ENCODE assay signal across 8 cellular contexts in the genomic region with DNA sequence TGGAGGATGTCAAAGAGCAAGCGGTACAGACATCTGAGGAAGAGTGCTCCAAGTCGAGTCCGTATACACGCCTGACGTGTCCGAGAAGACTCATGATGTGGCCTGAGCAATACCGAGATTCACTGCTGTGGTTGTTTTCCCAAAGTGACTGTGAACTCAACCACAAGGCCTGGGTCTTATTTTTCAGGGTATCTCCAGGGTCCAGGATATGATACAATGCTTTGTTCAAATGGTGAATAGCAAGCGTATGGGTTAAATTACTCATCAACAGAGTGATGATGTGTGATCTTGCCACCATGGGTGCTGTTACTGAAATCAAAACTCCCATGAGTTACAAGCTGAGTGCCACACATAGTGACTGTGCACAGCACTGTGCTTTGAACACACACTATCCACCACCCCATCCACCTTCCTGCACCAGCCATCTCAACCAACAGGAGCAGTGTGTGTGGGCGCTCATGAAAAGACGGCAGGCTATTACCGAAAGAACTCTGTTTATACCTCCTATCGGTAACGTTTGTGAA.
DNase-seq lines count a peak whose midpoint lies in the region; ATAC-seq, FAIRE-seq and TF ChIP-seq lines count a peak whose summit lies in the region.

No MANE protein-coding gene starts in this region.

- no peak overlapping the region for H2AFZ ChIP-seq in osteoblast (ENCODE audit: low read length)

- DNase-seq in activated CD4-positive, alpha-beta memory T cell treated with anti-CD3 and anti-CD28 coated beads for 36 hours, result peak; percentile 90
- DNase-seq in osteoblast (ENCODE audit: insufficient read length, low spot score, missing footprints) (no peak), inferior parietal cortex (ENCODE audit: extremely low spot score) (no peak), GOT3 (lab: John Stamatoyannopoulos, UW) (no peak), pancreas (no peak), hippocampal formation (lab: John Stamatoyannopoulos, UW) (no peak)

- TF ChIP-seq CTCF in osteoblast (IDR thresholded peaks at IDR 0.05; ENCODE audit: extremely low read depth, low read depth, low read length), result no peak
- no peak for TF ChIP-seq CTCF in pancreas (IDR thresholded peaks at IDR 0.05)

- intact Hi-C loops in activated CD4-positive, alpha-beta memory T cell treated with anti-CD3 and anti-CD28 coated beads for 36 hours (cut with micrococcal nuclease), result loop anchor here (1.0 to 5.0 kb wide), 20 partner anchors 17 to 1635 kb away; a partner anchor contains a TSS
- intact Hi-C loops in pancreas (cut with DNase I), result no loop called here

- H3K4me3 ChIP-seq in osteoblast (ENCODE audit: insufficient read depth, low read length), result no peak overlapping the region
- H3K4me3 ChIP-seq in pancreas, result no peak overlapping the region

- peak overlapping the region; percentile 67 for H3K4me2 ChIP-seq in osteoblast (ENCODE audit: insufficient read depth, low read length)

- H3K9me3 ChIP-seq in osteoblast (ENCODE audit: low read depth, low read length) (no peaks in the 10 kb centered on the region), pancreas (no peaks in the 10 kb centered on the region)

- POLR2A ChIA-PET in activated CD4-positive, alpha-beta memory T cell treated with anti-CD3 and anti-CD28 coated beads for 36 hours (lab: Charles Lee), result interaction anchor here (0.8 to 3.0 kb wide), 16 partner anchors 15 to 549 kb away, joined by 3 to 16 read pairs (median 6); partner anchors contain the start of gene BCAT1

- ATAC-seq in GM18861 (IDR thresholded peaks at IDR 0.05; ENCODE audit: unreplicated experiment) (peak; percentile 87), HG02870 (IDR thresholded peaks at IDR 0.05; ENCODE audit: unreplicated experiment) (peak; percentile 86), pancreas (no peak)

- CTCF ChIA-PET in activated CD4-positive, alpha-beta memory T cell treated with anti-CD3 and anti-CD28 coated beads for 36 hours (lab: Charles Lee), result interaction anchor here (0.7 to 2.5 kb wide), 6 partner anchors 12 to 549 kb away, joined by 3 to 9 read pairs (median 4); no protein-coding TSS in a partner anchor

- FAIRE-seq in pancreas (lab: Jason Lieb, UNC), result no peak

- H3K79me2 ChIP-seq in osteoblast (ENCODE audit: insufficient read depth, low read length), result no peaks in the 10 kb centered on the region

- H4K20me1 ChIP-seq in osteoblast (ENCODE audit: insufficient read depth, low read length), result no peaks in the 10 kb centered on the region

- H3K27me3 ChIP-seq in osteoblast (ENCODE audit: insufficient read depth, low read length) (no peaks in the 10 kb centered on the region), pancreas (no peaks in the 10 kb centered on the region)

- H3K36me3 Mint-ChIP-seq in activated CD4-positive, alpha-beta memory T cell treated with anti-CD3 and anti-CD28 coated beads for 36 hours, result no peaks in the 10 kb centered on the region

- peaks cover 10% of the 10 kb centered on the region for H3K36me3 ChIP-seq in osteoblast (ENCODE audit: insufficient read depth, low read length)
- no peaks in the 10 kb centered on the region for H3K36me3 ChIP-seq in pancreas

- H3K4me1 ChIP-seq in osteoblast (ENCODE audit: insufficient read depth, low read length) (peaks cover 36% of the 10 kb centered on the region), pancreas (peaks cover 0 to 7% (median 0%) of the 10 kb centered on the region in 3 donors)

- peaks cover 42% of the 10 kb centered on the region for H3K4me1 Mint-ChIP-seq in activated CD4-positive, alpha-beta memory T cell treated with anti-CD3 and anti-CD28 coated beads for 36 hours (ENCODE audit: low read depth)

- H3K27me3 Mint-ChIP-seq in activated CD4-positive, alpha-beta memory T cell treated with anti-CD3 and anti-CD28 coated beads for 36 hours, result peaks cover 5% of the 10 kb centered on the region

- H3K27ac Mint-ChIP-seq in activated CD4-positive, alpha-beta memory T cell treated with anti-CD3 and anti-CD28 coated beads for 36 hours, result peak overlapping the region; percentile 90

- H3K27ac ChIP-seq in osteoblast (ENCODE audit: low read depth, low read length), result peak overlapping the region; percentile 86
- H3K27ac ChIP-seq in pancreas, result no peak overlapping the region

- 93 to 96% methylated on average over 13 of the region's 13 CpGs for WGBS in pancreas, 2 donors

- H3K4me3 Mint-ChIP-seq in activated CD4-positive, alpha-beta memory T cell treated with anti-CD3 and anti-CD28 coated beads for 36 hours, result peak overlapping the region; percentile 55

- H3K9me3 Mint-ChIP-seq in activated CD4-positive, alpha-beta memory T cell treated with anti-CD3 and anti-CD28 coated beads for 36 hours, result no peaks in the 10 kb centered on the region

Comparison
In these comparisons a context has a peak if more than half of its experiments do, and no peak if none do; other contexts are left out.
1. ATAC-seq: peak in GM18861 (single experiment) and HG02870 (single experiment); none in pancreas (0 of 4).